ENCODE assay signal across 10 cellular contexts in the genomic region with DNA sequence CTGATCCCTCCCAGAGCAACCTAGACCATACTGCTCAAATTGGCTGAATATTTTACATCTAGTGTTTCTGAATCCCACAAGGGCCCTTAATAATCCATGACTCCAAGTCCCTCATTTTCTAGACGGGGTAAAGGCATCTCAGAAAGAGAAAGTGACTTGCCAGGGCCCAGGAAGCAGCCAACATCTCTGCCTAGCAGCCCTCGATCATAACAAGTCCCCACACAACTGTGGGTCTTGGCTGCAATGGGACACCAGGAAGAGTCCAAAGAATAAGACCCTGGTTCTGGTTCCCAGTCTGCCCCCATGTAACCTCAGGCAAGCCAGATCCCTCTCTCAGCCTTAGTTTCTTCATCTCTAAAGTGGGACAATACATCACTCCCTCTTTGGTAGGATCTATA. TPM values are rescaled to one million over a fixed set of nuclear protein-coding genes. Genes with fewer than 3 reads are reported as not detected.
DNase-seq lines count a peak whose midpoint lies in the region; ATAC-seq and TF ChIP-seq lines count a peak whose summit lies in the region.
"Had no signal": no experiment of that assay in that cellular context is flagged by ENCODE, and none has a peak within 500 bp of the region (broad histone marks: within the 10 kb centered on the region; RNA-seq: fewer than 3 reads in every experiment).

No MANE protein-coding gene starts in this region.

- in situ Hi-C loops in G401 (cut with HindIII; ENCODE audit: low sequenced_read_pairs): no loop called here

- ATAC-seq in effector memory CD8-positive, alpha-beta T cell (replicated peaks): no peak
- ATAC-seq in activated CD4-positive, CD25-positive, alpha-beta regulatory T cell treated with anti-CD3 and anti-CD28 coated beads, Interleukin-2, amount 50 U/mL, for 24 hours: no peak
- ATAC-seq in HG03045 (IDR thresholded peaks at IDR 0.05; ENCODE audit: unreplicated experiment): no peak

- peaks cover 89 to 97% of the 10 kb centered on the region in 2 donors for H3K4me1 Mint-ChIP-seq in effector memory CD8-positive, alpha-beta T cell (ENCODE audit: low read depth in 2 of 2)
- peaks cover 56% of the 10 kb centered on the region for H3K4me1 Mint-ChIP-seq in osteocyte (ENCODE audit: unreplicated experiment)

- peaks cover 49% of the 10 kb centered on the region for H3K36me3 Mint-ChIP-seq in effector memory CD8-positive, alpha-beta T cell (ENCODE audit: insufficient read depth)
- H3K36me3 Mint-ChIP-seq in osteocyte (ENCODE audit: unreplicated experiment): no peaks in the 10 kb centered on the region

- H3K4me3 ChIP-seq in BLaER1 treated with 17β-estradiol and CSF1 and Interleukin-3, amounts not matched to agents 10 nM and 100 nM: peak overlapping the region in 2 of 10 experiments; percentile 18 to 20; a peak in 4 of 20 replicates
- H3K4me3 ChIP-seq in NB4 (ENCODE audit: low read depth, low read length): peak overlapping the region; percentile 25

- DNase-seq in NB4 (ENCODE audit: low read depth): peak; percentile 18
- no peak for DNase-seq in effector memory CD8-positive, alpha-beta T cell
- DNase-seq in osteocyte (ENCODE audit: extremely low spot score, unreplicated experiment): no peak
- DNase-seq in NCI-H1105 (lab: John Stamatoyannopoulos, UW): no peak
- DNase-seq in G401 (ENCODE audit: low spot score): no peak
- DNase-seq: NCI-H226 had no signal

- peak overlapping the region; percentile 47 to 80 (median 68) for H3K9ac ChIP-seq in BLaER1 treated with 17β-estradiol and CSF1 and Interleukin-3, amounts not matched to agents 10 nM and 100 nM

- peaks cover 9 to 53% (median 22%) of the 10 kb centered on the region in 11 experiments; a peak in 20 of 22 replicates for H3K36me3 ChIP-seq in BLaER1 treated with 17β-estradiol and CSF1 and Interleukin-3, amounts not matched to agents 10 nM and 100 nM

- H3K4me2 ChIP-seq in BLaER1 treated with 17β-estradiol and CSF1 and Interleukin-3, amounts not matched to agents 10 nM and 100 nM: peak overlapping the region; percentile 61 to 99 (median 89)

- no peaks in the 10 kb centered on the region for H3K27me3 Mint-ChIP-seq in effector memory CD8-positive, alpha-beta T cell
- no peaks in the 10 kb centered on the region for H3K27me3 Mint-ChIP-seq in osteocyte (ENCODE audit: unreplicated experiment)

- TF ChIP-seq CTCF in NB4 (IDR thresholded peaks at IDR 0.05; ENCODE audit: low read depth, low read length) (no peak), osteocyte (IDR thresholded peaks at IDR 0.05) (no peak)

- no peaks in the 10 kb centered on the region for H3K9me3 Mint-ChIP-seq in effector memory CD8-positive, alpha-beta T cell
- no peaks in the 10 kb centered on the region for H3K9me3 Mint-ChIP-seq in osteocyte (ENCODE audit: unreplicated experiment)

- H3K27ac Mint-ChIP-seq in effector memory CD8-positive, alpha-beta T cell: peak overlapping the region; percentile 95
- peak overlapping the region; percentile 93 for H3K27ac Mint-ChIP-seq in osteocyte (ENCODE audit: unreplicated experiment)

- H4K20me1 ChIP-seq in BLaER1 treated with 17β-estradiol and CSF1 and Interleukin-3, amounts not matched to agents 10 nM and 100 nM: peaks cover 0 to 81% (median 17%) of the 10 kb centered on the region in 11 experiments; a peak in 12 of 22 replicates

- no peaks in the 10 kb centered on the region for H3K27me3 ChIP-seq in BLaER1 treated with 17β-estradiol and CSF1 and Interleukin-3, amounts not matched to agents 10 nM and 100 nM

- H3K9me3 ChIP-seq in BLaER1 treated with 17β-estradiol and CSF1 and Interleukin-3, amounts not matched to agents 10 nM and 100 nM (replicated peaks in 1 of 11): no peaks in the 10 kb centered on the region

- no peak for TF ChIP-seq POLR2A in NB4 (IDR thresholded peaks at IDR 0.05; ENCODE audit: extremely low read depth, insufficient read length)

- peak overlapping the region; percentile 83 to 96 for H3K4me3 Mint-ChIP-seq in effector memory CD8-positive, alpha-beta T cell
- no peak overlapping the region for H3K4me3 Mint-ChIP-seq in osteocyte (ENCODE audit: unreplicated experiment)

- H3K4me1 ChIP-seq in BLaER1 treated with 17β-estradiol and CSF1 and Interleukin-3, amounts not matched to agents 10 nM and 100 nM: peaks cover 70 to 100% (median 81%) of the 10 kb centered on the region in 10 experiments

- H3K27ac ChIP-seq in BLaER1 treated with 17β-estradiol and CSF1 and Interleukin-3, amounts not matched to agents 10 nM and 100 nM: peak overlapping the region; percentile 70 to 91 (median 79)
- H3K27ac ChIP-seq: VCaP had no signal

RNA-seq across cellular contexts. Expression of a gene that starts 6.3 kb away (rescaled TPM):
- total RNA-seq in osteocyte: 245 and 254 TPM in 2 replicates
- total RNA-seq in G401 (2014; rRNA removed; shearing (Covaris generic)): 299 and 371 TPM in 2 replicates
